Comparison of ENCODE assay signal across 20 cellular contexts in genomic region chr11:11320820-11321219, GRCh38. TPM values are rescaled to one million over a fixed set of nuclear protein-coding genes. Genes with fewer than 3 reads are reported as not detected.
DNase-seq lines count a peak whose midpoint lies in the region; ATAC-seq and TF ChIP-seq lines count a peak whose summit lies in the region.
"Had no signal": no experiment of that assay in that cellular context is flagged by ENCODE, and none has a peak within 500 bp of the region (broad histone marks: within the 10 kb centered on the region; RNA-seq: fewer than 3 reads in every experiment).

No MANE protein-coding gene starts in this region.

- no peak overlapping the region for H3K27ac Mint-ChIP-seq in activated naive CD8-positive, alpha-beta T cell treated with anti-CD3 and anti-CD28 coated beads, Interleukin-2, amount 50 U/mL, for 24 hours
- no peak overlapping the region for H3K27ac Mint-ChIP-seq in activated naive CD8-positive, alpha-beta T cell treated with anti-CD3 and anti-CD28 coated beads for 36 hours
- H3K27ac Mint-ChIP-seq in dendritic cell treated with granulocyte-macrophage colony-stimulating factor and Interleukin-4, amounts not matched to agents 40 ng/mL and 50 ng/mL, for 4 days: peak overlapping the region; percentile 97
- peak overlapping the region; percentile 3 for H3K27ac Mint-ChIP-seq in nephron progenitor cell
- H3K27ac Mint-ChIP-seq: CD8-positive, alpha-beta T cell had no signal

- H3K36me3 Mint-ChIP-seq in activated naive CD8-positive, alpha-beta T cell treated with anti-CD3 and anti-CD28 coated beads, Interleukin-2, amount 50 U/mL, for 24 hours (ENCODE audit: low read depth): peaks cover 5% of the 10 kb centered on the region
- H3K36me3 Mint-ChIP-seq in activated naive CD8-positive, alpha-beta T cell treated with anti-CD3 and anti-CD28 coated beads for 36 hours: peaks cover 12% of the 10 kb centered on the region
- peaks cover 86% of the 10 kb centered on the region for H3K36me3 Mint-ChIP-seq in dendritic cell treated with granulocyte-macrophage colony-stimulating factor and Interleukin-4, amounts not matched to agents 40 ng/mL and 50 ng/mL, for 4 days (ENCODE audit: low read depth)
- no peaks in the 10 kb centered on the region for H3K36me3 Mint-ChIP-seq in nephron progenitor cell (ENCODE audit: low read depth)
- H3K36me3 Mint-ChIP-seq: CD8-positive, alpha-beta T cell had no signal

- no peak for DNase-seq in activated naive CD8-positive, alpha-beta T cell treated with anti-CD3 and anti-CD28 coated beads, Interleukin-2, amount 50 U/mL, for 24 hours
- no peak for DNase-seq in activated naive CD8-positive, alpha-beta T cell treated with anti-CD3 and anti-CD28 coated beads for 36 hours
- DNase-seq in nephron progenitor cell: no peak
- peak; percentile 33 for DNase-seq in superior temporal gyrus (ENCODE audit: extremely low spot score)
- no peak for DNase-seq in stimulated activated CD4-positive, alpha-beta T cell treated with anti-CD3 and anti-CD28 coated beads, Interleukin-4, amount 100 ng/mL, for 1 hour
- DNase-seq in NCI-H1694 (lab: John Stamatoyannopoulos, UW): no peak
- no peak for DNase-seq in ACHN
- DNase-seq: C1 segment of cervical spinal cord; CD8-positive, alpha-beta T cell; DMS153; KBM-7; NCI-H1092 treated with DMSO at 0.1 percent for 48 hours; NCI-H1436 treated with DMSO at 0.1 percent for 48 hours; NCI-H2029 treated with DMSO at 0.1 percent for 48 hours; NCI-H2171; NCI-H345; NCI-H524; NCI-H774 had no signal

- H3K9me3 Mint-ChIP-seq in activated naive CD8-positive, alpha-beta T cell treated with anti-CD3 and anti-CD28 coated beads, Interleukin-2, amount 50 U/mL, for 24 hours: peaks cover 9% of the 10 kb centered on the region
- peaks cover 9% of the 10 kb centered on the region for H3K9me3 Mint-ChIP-seq in activated naive CD8-positive, alpha-beta T cell treated with anti-CD3 and anti-CD28 coated beads for 36 hours
- H3K9me3 Mint-ChIP-seq in dendritic cell treated with granulocyte-macrophage colony-stimulating factor and Interleukin-4, amounts not matched to agents 40 ng/mL and 50 ng/mL, for 4 days: peaks cover 38% of the 10 kb centered on the region
- peaks cover 17% of the 10 kb centered on the region for H3K9me3 Mint-ChIP-seq in nephron progenitor cell

- peak; percentile 15 for ATAC-seq in activated naive CD8-positive, alpha-beta T cell treated with anti-CD3 and anti-CD28 coated beads, Interleukin-2, amount 50 U/mL, for 24 hours
- ATAC-seq: CD8-positive, alpha-beta T cell; Right ventricle myocardium inferior had no signal

- intact Hi-C loops in dendritic cell treated with granulocyte-macrophage colony-stimulating factor and Interleukin-4, amounts not matched to agents 40 ng/mL and 50 ng/mL, for 4 days (cut with micrococcal nuclease): no loop called here

- in situ Hi-C loops in ACHN (cut with HindIII; ENCODE audit: low pct_ligation_motif_present, low pct_unique_long_range_greater_than_20kb, low sequenced_read_pairs): no loop called here

- no peak for TF ChIP-seq CTCF in nephron progenitor cell (IDR thresholded peaks at IDR 0.05)

- no peak overlapping the region for H3K4me3 Mint-ChIP-seq in activated naive CD8-positive, alpha-beta T cell treated with anti-CD3 and anti-CD28 coated beads, Interleukin-2, amount 50 U/mL, for 24 hours
- no peak overlapping the region for H3K4me3 Mint-ChIP-seq in activated naive CD8-positive, alpha-beta T cell treated with anti-CD3 and anti-CD28 coated beads for 36 hours
- no peak overlapping the region for H3K4me3 Mint-ChIP-seq in dendritic cell treated with granulocyte-macrophage colony-stimulating factor and Interleukin-4, amounts not matched to agents 40 ng/mL and 50 ng/mL, for 4 days
- no peak overlapping the region for H3K4me3 Mint-ChIP-seq in nephron progenitor cell
- H3K4me3 Mint-ChIP-seq: CD8-positive, alpha-beta T cell had no signal

- no peaks in the 10 kb centered on the region for H3K4me1 Mint-ChIP-seq in activated naive CD8-positive, alpha-beta T cell treated with anti-CD3 and anti-CD28 coated beads, Interleukin-2, amount 50 U/mL, for 24 hours
- no peaks in the 10 kb centered on the region for H3K4me1 Mint-ChIP-seq in activated naive CD8-positive, alpha-beta T cell treated with anti-CD3 and anti-CD28 coated beads for 36 hours
- peaks cover 59% of the 10 kb centered on the region for H3K4me1 Mint-ChIP-seq in dendritic cell treated with granulocyte-macrophage colony-stimulating factor and Interleukin-4, amounts not matched to agents 40 ng/mL and 50 ng/mL, for 4 days (ENCODE audit: low read depth)
- peaks cover 10% of the 10 kb centered on the region for H3K4me1 Mint-ChIP-seq in nephron progenitor cell

- H3K27me3 Mint-ChIP-seq in activated naive CD8-positive, alpha-beta T cell treated with anti-CD3 and anti-CD28 coated beads, Interleukin-2, amount 50 U/mL, for 24 hours: no peaks in the 10 kb centered on the region
- H3K27me3 Mint-ChIP-seq in activated naive CD8-positive, alpha-beta T cell treated with anti-CD3 and anti-CD28 coated beads for 36 hours: no peaks in the 10 kb centered on the region
- no peaks in the 10 kb centered on the region for H3K27me3 Mint-ChIP-seq in dendritic cell treated with granulocyte-macrophage colony-stimulating factor and Interleukin-4, amounts not matched to agents 40 ng/mL and 50 ng/mL, for 4 days
- peaks cover 6% of the 10 kb centered on the region for H3K27me3 Mint-ChIP-seq in nephron progenitor cell (ENCODE audit: low read depth, poor library complexity)

RNA-seq across cellular contexts. Expression of gene CSNK2A3, which starts 32.2 kb away (rescaled TPM):
- total RNA-seq in activated naive CD8-positive, alpha-beta T cell treated with anti-CD3 and anti-CD28 coated beads for 36 hours: 1 to 10 TPM; 2.5 to 3.4 TPM

Comparison
In these comparisons a context has a peak if more than half of its experiments do, and no peak if none do; other contexts are left out.
1. H3K27ac Mint-ChIP-seq: peak in dendritic cell treated with granulocyte-macrophage colony-stimulating factor and Interleukin-4, amounts not matched to agents 40 ng/mL and 50 ng/mL, for 4 days (single experiment) and nephron progenitor cell (single experiment); none in activated naive CD8-positive, alpha-beta T cell treated with anti-CD3 and anti-CD28 coated beads, Interleukin-2, amount 50 U/mL, for 24 hours (single experiment) and activated naive CD8-positive, alpha-beta T cell treated with anti-CD3 and anti-CD28 coated beads for 36 hours (single experiment).